16 cellular contexts compared by ENCODE assay signal in the genomic region with DNA sequence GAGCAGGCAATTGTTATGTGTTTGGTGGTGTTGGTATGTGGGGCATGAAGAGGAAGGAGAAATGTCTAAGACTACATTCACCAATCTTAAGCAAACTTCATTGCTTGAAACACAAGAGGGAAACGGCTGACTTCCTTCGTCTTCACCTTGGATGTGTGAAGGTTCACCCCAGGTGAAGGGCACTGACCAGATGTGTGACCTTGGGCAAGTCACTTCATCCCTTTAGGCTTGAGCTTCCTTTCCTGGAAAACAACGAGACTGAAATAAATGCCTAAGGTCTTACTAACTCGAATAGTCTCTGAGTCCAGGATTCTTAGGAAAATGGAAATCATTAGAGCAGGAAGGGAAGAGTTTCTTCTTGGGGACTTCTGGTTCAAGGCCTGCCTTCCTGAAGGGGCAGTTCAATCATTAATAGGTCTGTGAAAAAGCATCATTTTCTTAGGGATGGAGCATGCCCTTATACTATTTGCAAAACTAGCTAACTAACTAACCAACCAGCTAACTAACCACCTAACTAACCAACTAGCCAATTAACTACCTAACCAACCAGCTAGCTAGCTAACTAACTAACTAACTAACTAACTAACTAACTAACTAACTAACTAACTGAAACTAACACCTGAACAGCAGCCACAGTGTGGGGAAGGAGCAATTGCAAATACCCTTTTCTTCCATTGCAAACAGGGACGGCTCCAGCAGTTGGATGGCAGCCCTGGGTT. TPM values are rescaled to one million over a fixed set of nuclear protein-coding genes. Genes with fewer than 3 reads are reported as not detected.
A peak's percentile ranks its signal among the peaks of the same experiment; 100 is the strongest.
DNase-seq lines count a peak whose midpoint lies in the region; ATAC-seq, FAIRE-seq and TF ChIP-seq lines count a peak whose summit lies in the region.
"Had no signal": no experiment of that assay in that cellular context is flagged by ENCODE, and none has a peak within 500 bp of the region (broad histone marks: within the 10 kb centered on the region; RNA-seq: fewer than 3 reads in every experiment).

No MANE protein-coding gene starts in this region.

- peaks cover 0 to 2% (median 0%) of the 10 kb centered on the region in 4 experiments; a peak in 1 of 7 replicates for H3K4me1 ChIP-seq in H1 (replicated peaks in 1 of 4; ENCODE audit: control insufficient read depth in 3 of 4, insufficient read depth in 4 of 4, low read length in 3 of 4)

- no peak overlapping the region for H3K27ac ChIP-seq in H1 (ENCODE audit: low read depth, low read length)
- H3K27ac ChIP-seq in skin epidermis, result peak overlapping the region in 19 of 21 experiments; percentile 13 to 74 (median 57)

- no peak for ATAC-seq in activated CD4-positive, alpha-beta T cell treated with anti-CD3 and anti-CD28 coated beads for 36 hours

- H3K18ac ChIP-seq in H1 (ENCODE audit: extremely low read depth, low read length), result no peak overlapping the region

- TF ChIP-seq CTCF in H1 (IDR thresholded peaks at IDR 0.05; ENCODE audit: control extremely low read depth in 1 of 3, insufficient read depth in 1 of 3, low read depth in 1 of 3, low read length in 3 of 3), result no peak

- CTCF ChIA-PET in activated CD4-positive, alpha-beta T cell treated with anti-CD3 and anti-CD28 coated beads for 36 hours (lab: Charles Lee), result interaction anchor here (0.6 to 1.2 kb wide), 4 partner anchors 9 to 239 kb away, joined by 3 to 8 read pairs (median 4); no protein-coding TSS in a partner anchor
- CTCF ChIA-PET in H1 (lab: Charles Lee; ENCODE audit: partially characterized antibody), result interaction anchor here (0.9 to 1.1 kb wide), 2 partner anchors 47 to 50 kb away, joined by 3 to 4 read pairs; no protein-coding TSS in a partner anchor

- H2BK20ac ChIP-seq in H1 (ENCODE audit: low read length), result no peak overlapping the region

- no peak overlapping the region for H4K5ac ChIP-seq in H1 (ENCODE audit: insufficient read length, low read depth, low read length)

- H2BK12ac ChIP-seq in H1 (ENCODE audit: low read depth, low read length), result no peak overlapping the region

- H3K36me3 Mint-ChIP-seq in activated CD4-positive, alpha-beta T cell treated with anti-CD3 and anti-CD28 coated beads for 36 hours (ENCODE audit: low read depth), result no peaks in the 10 kb centered on the region
- H3K36me3 Mint-ChIP-seq: natural killer cell had no signal

- peak overlapping the region; percentile 58 for H3K27ac Mint-ChIP-seq in activated CD4-positive, alpha-beta T cell treated with anti-CD3 and anti-CD28 coated beads for 36 hours
- H3K27ac Mint-ChIP-seq: activated CD4-positive, alpha-beta T cell treated with anti-CD3 and anti-CD28 coated beads, Interleukin-2, amount 10 ng/mL, durations not matched to agents 24 days and 14 days; natural killer cell had no signal

- TF ChIP-seq POLR2A in H1 (IDR thresholded peaks at IDR 0.05; ENCODE audit: control extremely low read depth in 1 of 2, low read depth in 2 of 2, low read length in 2 of 2), result no peak
- TF ChIP-seq POLR2A in erythroblast (IDR thresholded peaks at IDR 0.05; ENCODE audit: low read length), result no peak

- no peak overlapping the region for H3K56ac ChIP-seq in H1 (replicated peaks; ENCODE audit: insufficient read length, low read depth, low read length)

- H3K4me2 ChIP-seq in H1 (ENCODE audit: insufficient read depth in 1 of 2, low read depth in 2 of 2, low read length in 2 of 2), result no peak overlapping the region

- FAIRE-seq in H1 (lab: Jason Lieb, UNC), result no peak
- FAIRE-seq: colon, small intestine had no signal

- no peak overlapping the region for H4K8ac ChIP-seq in H1 (ENCODE audit: extremely low read depth, insufficient read depth, low read length)

- H3K4me3 ChIP-seq in H1 (ENCODE audit: extremely low read depth in 1 of 4, insufficient read depth in 2 of 4, low read depth in 3 of 4, low read length in 4 of 4) (no peak overlapping the region), skin epidermis (no peak overlapping the region)
- H3K4me3 ChIP-seq: transverse colon had no signal

- H3K4me1 Mint-ChIP-seq in activated CD4-positive, alpha-beta T cell treated with anti-CD3 and anti-CD28 coated beads for 36 hours, result peaks cover 24% of the 10 kb centered on the region

- 0 out of 2 replicates have a peak overlapping the region, but pooled peaks have one; percentile 22 for H2AFZ ChIP-seq in H1 (ENCODE audit: low read length)

- H2BK5ac ChIP-seq in H1 (ENCODE audit: low read depth, low read length), result no peak overlapping the region

- H3K79me1 ChIP-seq in H1 (ENCODE audit: low read depth, low read length), result no peaks in the 10 kb centered on the region

- H2AK5ac ChIP-seq in H1 (ENCODE audit: low read depth, low read length), result no peak overlapping the region

- H2BK15ac ChIP-seq in H1 (ENCODE audit: low read length), result no peak overlapping the region

- no peak for DNase-seq in activated CD4-positive, alpha-beta T cell treated with anti-CD3 and anti-CD28 coated beads for 36 hours
- no peak for DNase-seq in activated CD4-positive, alpha-beta T cell treated with anti-CD3 and anti-CD28 coated beads, Interleukin-2, amount 50 U/mL, for 48 hours
- DNase-seq in M059J (ENCODE audit: low read depth) (peak; percentile 17), H1 (ENCODE audit: low read depth in 1 of 2, low spot score in 2 of 2) (no peak), NCI-H187 treated with DMSO at 0.1 percent for 48 hours (lab: John Stamatoyannopoulos, UW) (no peak), erythroblast (lab: John Stamatoyannopoulos, UW) (no peak), Ammon's horn (ENCODE audit: low spot score) (no peak)
- DNase-seq: DMS79, foreskin melanocyte, NCI-H2081 treated with DMSO at 0.1 percent for 48 hours had no signal

- no peaks in the 10 kb centered on the region for H3K27me3 ChIP-seq in H1 (replicated peaks in 1 of 4; ENCODE audit: control insufficient read depth in 3 of 4, extremely low read depth in 1 of 4, insufficient read depth in 3 of 4, low read length in 3 of 4)

- 92% methylated on average over 5 of the region's 5 CpGs; no CpG with 5 or more reads in 1 of the 2 experiments for WGBS in H1 (ENCODE audit: extremely low coverage in 1 of 2, insufficient coverage in 1 of 2, insufficient read length in 1 of 2, insufficient replicate concordance in 2 of 2, low coverage in 1 of 2, low lambda C conversion rate in 2 of 2, missing lambda C conversion rate in 1 of 2), 2 experiments

- no peaks in the 10 kb centered on the region for H3K9me3 ChIP-seq in H1 (ENCODE audit: insufficient read depth in 2 of 2, low read depth in 1 of 2, low read length in 1 of 2)
- H3K9me3 ChIP-seq: transverse colon had no signal

- TF ChIP-seq EP300 in H1 (IDR thresholded peaks at IDR 0.05; ENCODE audit: borderline replicate concordance in 1 of 2, low read depth in 2 of 2, low read length in 2 of 2), result no peak

- no peak overlapping the region for H2BK120ac ChIP-seq in H1 (replicated peaks; ENCODE audit: low read depth, low read length)

- no peaks in the 10 kb centered on the region for H3K23me2 ChIP-seq in H1 (ENCODE audit: low read depth, low read length)

- intact Hi-C loops in activated CD4-positive, alpha-beta T cell treated with anti-CD3 and anti-CD28 coated beads for 36 hours (cut with DNase I, micrococcal nuclease), result loop anchor here (1.0 to 10.0 kb wide), 6 partner anchors 8 to 266 kb away; a partner anchor contains a TSS

- H4K20me1 ChIP-seq in H1 (replicated peaks in 1 of 2; ENCODE audit: control insufficient read depth in 1 of 2, insufficient read depth in 2 of 2, low read length in 2 of 2), result no peaks in the 10 kb centered on the region

- H3K27me3 Mint-ChIP-seq in activated CD4-positive, alpha-beta T cell treated with anti-CD3 and anti-CD28 coated beads for 36 hours, result no peaks in the 10 kb centered on the region

- H3K14ac ChIP-seq in H1 (ENCODE audit: insufficient read length), result no peak overlapping the region

- no peak overlapping the region for H3K4me3 Mint-ChIP-seq in activated CD4-positive, alpha-beta T cell treated with anti-CD3 and anti-CD28 coated beads for 36 hours
- H3K4me3 Mint-ChIP-seq: activated CD4-positive, alpha-beta T cell treated with anti-CD3 and anti-CD28 coated beads, Interleukin-2, amount 10 ng/mL, durations not matched to agents 24 days and 14 days; natural killer cell had no signal

- no peaks in the 10 kb centered on the region for H3K79me2 ChIP-seq in H1 (ENCODE audit: control insufficient read depth in 1 of 2, insufficient read depth in 2 of 2, low read length in 2 of 2)

- no peak overlapping the region for H4K91ac ChIP-seq in H1 (replicated peaks; ENCODE audit: insufficient read length, low read length)

- no peak overlapping the region for H3K4ac ChIP-seq in H1 (replicated peaks; ENCODE audit: insufficient read length, low read depth, low read length)

- no peak for TF ChIP-seq RAD21 in H1 (IDR thresholded peaks at IDR 0.05 in 1 of 2, conservative IDR thresholded peaks at IDR 0.05 in 1 of 2; ENCODE audit: low read depth in 2 of 2, low read length in 2 of 2)

- H3K36me3 ChIP-seq in H1 (ENCODE audit: control insufficient read depth in 2 of 4, insufficient read depth in 4 of 4, low read length in 3 of 4), result peaks cover 0 to 4% (median 0%) of the 10 kb centered on the region in 4 experiments; a peak in 1 of 8 replicates
- H3K36me3 ChIP-seq: transverse colon had no signal

- H3K23ac ChIP-seq in H1 (ENCODE audit: insufficient read length), result no peak overlapping the region

- POLR2A ChIA-PET in activated CD4-positive, alpha-beta T cell treated with anti-CD3 and anti-CD28 coated beads for 36 hours (lab: Charles Lee), result interaction anchor here (0.8 kb wide), 1 partner anchor 63 kb away, joined by 4 read pairs; no protein-coding TSS in a partner anchor
- POLR2A ChIA-PET in H1 (lab: Charles Lee; ENCODE audit: partially characterized antibody), result no interaction called here

- no peaks in the 10 kb centered on the region for H3K9me3 Mint-ChIP-seq in activated CD4-positive, alpha-beta T cell treated with anti-CD3 and anti-CD28 coated beads for 36 hours (ENCODE audit: low read depth)

- no peak overlapping the region for H3K9ac ChIP-seq in H1 (replicated peaks in 1 of 4; ENCODE audit: extremely low read depth in 1 of 4, low read depth in 3 of 4, low read length in 3 of 4)

TF ChIP-seq in H1, 55 proteins besides CTCF, POLR2A, EP300 and RAD21:
- TF ChIP-seq POU5F1 (IDR thresholded peaks at IDR 0.05; ENCODE audit: low read depth, low read length) (no peak), BRCA1 (IDR thresholded peaks at IDR 0.05; ENCODE audit: low read depth, low read length) (peak; percentile 87)
TF ChIP-seq in H1: peak in this region for 1.

RNA-seq across cellular contexts. Expression of a gene that starts 31.5 kb away (rescaled TPM):
- total RNA-seq in activated CD4-positive, alpha-beta T cell treated with anti-CD3 and anti-CD28 coated beads for 36 hours, result 10 to 100 TPM; 12.9 to 16.6 TPM
- 28.9 and 107 TPM in 2 replicates for total RNA-seq in M059J (2014; rRNA removed; shearing (Covaris generic))
- 0.57 and 0.65 TPM in 2 replicates for total RNA-seq in H1 (2021; fragmentation: NEBNext Ultra II Directional; extraction: Animal tissue kit (Norgen Biotek cat#: 25700))
- polyA plus RNA-seq in H1 (2011; rRNA removed), result 0.17 and 0.53 TPM in 2 replicates
- polyA plus RNA-seq in H1 (2011; cell fraction: cytosol; rRNA removed), result 0.21 TPM
- polyA plus RNA-seq in H1 (2011; cell fraction: nucleus; rRNA removed), result 0.94 TPM
- 0.25 to 0.76 TPM (median 0.59 TPM) in 4 replicates for polyA plus RNA-seq in H1 (2012, experiment 1 of 2)
- 0.03 TPM for polyA plus RNA-seq in H1 (2012, experiment 2 of 2)
- 0.24 TPM for polyA plus RNA-seq in H1 (2013, experiment 1 of 2)
- polyA plus RNA-seq in H1 (2013, experiment 2 of 2), result 0.46 TPM
- 1.3 and 1.4 TPM in 2 replicates for polyA minus RNA-seq in H1 (2011; rRNA and poly(A)+ RNA removed)
- polyA minus RNA-seq in H1 (2011; cell fraction: cytosol; rRNA and poly(A)+ RNA removed), result 3.7 TPM
- polyA minus RNA-seq in H1 (2011; cell fraction: nucleus; rRNA and poly(A)+ RNA removed), result 0.50 TPM
